In genomic region chr3:65138531-65138930, GRCh38 we compare ENCODE assay signal across 34 cellular contexts.
"Had no signal": no experiment of that assay in that cellular context is flagged by ENCODE, and none has a peak within 500 bp of the region (broad histone marks: within the 10 kb centered on the region; RNA-seq: fewer than 3 reads in every experiment).

No MANE protein-coding gene starts in this region.

- H3K27ac ChIP-seq: ascending aorta, brain microvascular endothelial cell, esophagus muscularis mucosa, foreskin keratinocyte, gastrocnemius medialis, heart left ventricle, WERI-Rb-1 had no signal

- H3K27me3 ChIP-seq: ascending aorta, brain microvascular endothelial cell, esophagus muscularis mucosa, foreskin keratinocyte, gastrocnemius medialis, heart left ventricle had no signal

- H3K27me3 Mint-ChIP-seq: activated B cell treated with CpG ODN at 0.5 μM for 24 hours; activated CD8-positive, alpha-beta T cell treated with anti-CD3 and anti-CD28 coated beads for 36 hours; activated naive CD4-positive, alpha-beta T cell treated with anti-CD3 and anti-CD28 coated beads, Interleukin-2, amount 10 ng/mL, durations not matched to agents 7 days and 5 days; activated naive CD8-positive, alpha-beta T cell treated with anti-CD3 and anti-CD28 coated beads, Interleukin-2, amount 10 ng/mL, durations not matched to agents 7 days and 5 days; central memory CD8-positive, alpha-beta T cell; effector memory CD8-positive, alpha-beta T cell; T-helper 17 cell had no signal

- DNase-seq: activated B cell treated with CpG ODN at 0.5 μM for 24 hours; activated CD4-positive, alpha-beta T cell treated with anti-CD3 and anti-CD28 coated beads for 48 hours; activated CD4-positive, alpha-beta T cell treated with anti-CD3 and anti-CD28 coated beads, Interleukin-2, amount 50 U/mL, for 1 hour; activated CD4-positive, alpha-beta T cell treated with anti-CD3 and anti-CD28 coated beads, Interleukin-2, amount 50 U/mL, for 48 hours; activated CD8-positive, alpha-beta memory T cell treated with anti-CD3 and anti-CD28 coated beads for 24 hours; activated CD8-positive, alpha-beta T cell treated with anti-CD3 and anti-CD28 coated beads for 36 hours; activated effector memory CD4-positive, alpha-beta T cell treated with anti-CD3 and anti-CD28 coated beads, Interleukin-2, amount 50 U/mL, for 16 hours; activated naive CD4-positive, alpha-beta T cell; activated naive CD4-positive, alpha-beta T cell treated with anti-CD3 and anti-CD28 coated beads, Interleukin-2, amount 10 ng/mL, durations not matched to agents 7 days and 5 days; activated naive CD8-positive, alpha-beta T cell treated with anti-CD3 and anti-CD28 coated beads, Interleukin-2, amount 10 ng/mL, durations not matched to agents 7 days and 5 days; activated T-cell treated with anti-CD3 and anti-CD28 coated beads, Interleukin-2, amount 50 U/mL, for 4 hours; brain microvascular endothelial cell; cortex of kidney; dermis blood vessel endothelial cell; effector CD4-positive, alpha-beta T cell; effector memory CD8-positive, alpha-beta T cell; erythroblast; foreskin keratinocyte; gastrocnemius medialis; glutamatergic neuron; heart left ventricle; T-helper 1 cell; T-helper 17 cell; T1000; WERI-Rb-1 had no signal

- H3K4me3 Mint-ChIP-seq: activated B cell treated with CpG ODN at 0.5 μM for 24 hours; activated CD8-positive, alpha-beta T cell treated with anti-CD3 and anti-CD28 coated beads for 36 hours; activated naive CD4-positive, alpha-beta T cell treated with anti-CD3 and anti-CD28 coated beads, Interleukin-2, amount 10 ng/mL, durations not matched to agents 7 days and 5 days; activated naive CD8-positive, alpha-beta T cell treated with anti-CD3 and anti-CD28 coated beads, Interleukin-2, amount 10 ng/mL, durations not matched to agents 7 days and 5 days; activated T-cell treated with anti-CD3 and anti-CD28 coated beads, Interleukin-2, amount 50 U/mL, for 4 hours; central memory CD8-positive, alpha-beta T cell; effector memory CD8-positive, alpha-beta T cell; T-helper 17 cell; T-helper 2 cell treated with Interferon-gamma antibody and Interleukin-4, amounts not matched to agents 5 μg/mL and 100 μg/mL, for 36 hours had no signal

- H3K9me3 ChIP-seq: ascending aorta, esophagus muscularis mucosa, gastrocnemius medialis, heart left ventricle had no signal

- H3K36me3 Mint-ChIP-seq: activated naive CD4-positive, alpha-beta T cell treated with anti-CD3 and anti-CD28 coated beads, Interleukin-2, amount 10 ng/mL, durations not matched to agents 7 days and 5 days; activated naive CD4-positive, alpha-beta T cell treated with anti-CD3 and anti-CD28 coated beads, Interleukin-2, amount 50 U/mL, for 72 hours; activated naive CD8-positive, alpha-beta T cell treated with anti-CD3 and anti-CD28 coated beads, Interleukin-2, amount 10 ng/mL, durations not matched to agents 7 days and 5 days had no signal

- H3K4me1 ChIP-seq: ascending aorta, esophagus muscularis mucosa, foreskin keratinocyte, gastrocnemius medialis had no signal

- H3K36me3 ChIP-seq: ascending aorta, brain microvascular endothelial cell, esophagus muscularis mucosa, gastrocnemius medialis, heart left ventricle, WERI-Rb-1 had no signal

- FAIRE-seq: bronchial epithelial cell, colon had no signal

- ATAC-seq: activated CD4-positive, CD25-positive, alpha-beta regulatory T cell treated with anti-CD3 and anti-CD28 coated beads, Interleukin-2, amount 50 U/mL, for 24 hours; activated CD8-positive, alpha-beta T cell treated with anti-CD3 and anti-CD28 coated beads for 36 hours; activated naive CD4-positive, alpha-beta T cell treated with anti-CD3 and anti-CD28 coated beads, Interleukin-2, amount 50 U/mL, for 72 hours; activated T-cell treated with anti-CD3 and anti-CD28 coated beads, Interleukin-2, amount 50 U/mL, for 4 hours; effector memory CD8-positive, alpha-beta T cell; foreskin keratinocyte; gastrocnemius medialis; heart left ventricle; T-helper 17 cell had no signal

- H3K4me3 ChIP-seq: ascending aorta, esophagus muscularis mucosa, gastrocnemius medialis, heart left ventricle had no signal

- H3K9me3 Mint-ChIP-seq: activated CD8-positive, alpha-beta T cell treated with anti-CD3 and anti-CD28 coated beads for 36 hours had no signal

- H3K4me1 Mint-ChIP-seq: activated B cell treated with CpG ODN at 0.5 μM for 24 hours; activated naive CD4-positive, alpha-beta T cell treated with anti-CD3 and anti-CD28 coated beads, Interleukin-2, amount 10 ng/mL, durations not matched to agents 7 days and 5 days; activated naive CD8-positive, alpha-beta T cell treated with anti-CD3 and anti-CD28 coated beads, Interleukin-2, amount 10 ng/mL, durations not matched to agents 7 days and 5 days; central memory CD8-positive, alpha-beta T cell; T-helper 17 cell had no signal

- H3K27ac Mint-ChIP-seq: activated B cell treated with CpG ODN at 0.5 μM for 24 hours; activated CD8-positive, alpha-beta T cell treated with anti-CD3 and anti-CD28 coated beads for 36 hours; activated naive CD4-positive, alpha-beta T cell treated with anti-CD3 and anti-CD28 coated beads, Interleukin-2, amount 10 ng/mL, durations not matched to agents 7 days and 5 days; activated naive CD4-positive, alpha-beta T cell treated with anti-CD3 and anti-CD28 coated beads, Interleukin-2, amount 50 U/mL, for 72 hours; activated naive CD8-positive, alpha-beta T cell treated with anti-CD3 and anti-CD28 coated beads, Interleukin-2, amount 10 ng/mL, durations not matched to agents 7 days and 5 days; activated T-helper 2 cell treated with anti-CD3 and anti-CD28 coated beads, Interferon-gamma antibody, Interleukin-2, Interleukin-4, amounts not matched to agents 10 μg/mL and 5 μg/mL and 100 μg/mL, durations not matched to agents 14 hours and 24 hours and 36 hours; effector memory CD8-positive, alpha-beta T cell; T-helper 17 cell; T-helper 2 cell treated with Interferon-gamma antibody and Interleukin-4, amounts not matched to agents 5 μg/mL and 100 μg/mL, for 36 hours had no signal
